In genomic region chr3:177150218-177150916, GRCh38 we compare ENCODE assay signal across 9 cellular contexts. TPM values are rescaled to one million over a fixed set of nuclear protein-coding genes. Genes with fewer than 3 reads are reported as not detected.
DNase-seq lines count a peak whose midpoint lies in the region; ATAC-seq and TF ChIP-seq lines count a peak whose summit lies in the region.
"Had no signal": no experiment of that assay in that cellular context is flagged by ENCODE, and none has a peak within 500 bp of the region (broad histone marks: within the 10 kb centered on the region; RNA-seq: fewer than 3 reads in every experiment).

No MANE protein-coding gene starts in this region.

- H3K27ac ChIP-seq in BLaER1 treated with 17β-estradiol and CSF1 and Interleukin-3, amounts not matched to agents 10 nM and 100 nM, result 0 out of 22 replicates have a peak overlapping the region, but pooled peaks of 1 of the 11 experiments have one; percentile 8
- peak overlapping the region; percentile 17; the same call in 1 of the 2 replicates for H3K27ac ChIP-seq in VCaP

- intact Hi-C loops in CD14-positive monocyte (cut with micrococcal nuclease), result no loop called here
- intact Hi-C loops in lower leg skin (cut with DNase I; ENCODE audit: low total_unique reads), result no loop called here

- no peak overlapping the region for H3K4me3 Mint-ChIP-seq in CD14-positive monocyte

- 40 to 45% methylated on average over 3 of the region's 3 CpGs for WGBS in lower leg skin, 2 donors

- H3K4me3 ChIP-seq in BLaER1 treated with 17β-estradiol and CSF1 and Interleukin-3, amounts not matched to agents 10 nM and 100 nM, result no peak overlapping the region
- no peak overlapping the region for H3K4me3 ChIP-seq in lower leg skin (ENCODE audit: low read depth, poor library complexity, severe bottlenecking)

- peak overlapping the region in 1 of 11 experiments; percentile 31; a peak in 1 of 22 replicates for H3K9ac ChIP-seq in BLaER1 treated with 17β-estradiol and CSF1 and Interleukin-3, amounts not matched to agents 10 nM and 100 nM

- H3K4me2 ChIP-seq in BLaER1 treated with 17β-estradiol and CSF1 and Interleukin-3, amounts not matched to agents 10 nM and 100 nM, result peak overlapping the region in 10 of 11 experiments; percentile 1 to 56 (median 15); a peak in 13 of 22 replicates

- peaks cover 0 to 6% (median 0%) of the 10 kb centered on the region in 11 experiments; a peak in 2 of 22 replicates for H3K9me3 ChIP-seq in BLaER1 treated with 17β-estradiol and CSF1 and Interleukin-3, amounts not matched to agents 10 nM and 100 nM (replicated peaks in 1 of 11)

- peaks cover 3 to 7% of the 10 kb centered on the region in 2 donors for H3K36me3 Mint-ChIP-seq in CD14-positive monocyte

- H3K36me3 ChIP-seq in BLaER1 treated with 17β-estradiol and CSF1 and Interleukin-3, amounts not matched to agents 10 nM and 100 nM, result peaks cover 24 to 65% (median 46%) of the 10 kb centered on the region in 11 experiments; a peak in 19 of 22 replicates

- no peaks in the 10 kb centered on the region for H3K27me3 Mint-ChIP-seq in CD14-positive monocyte (ENCODE audit: low read depth in 3 of 3)

- H3K27me3 ChIP-seq in BLaER1 treated with 17β-estradiol and CSF1 and Interleukin-3, amounts not matched to agents 10 nM and 100 nM, result no peaks in the 10 kb centered on the region

- no peak for TF ChIP-seq POLR2A in lower leg skin (IDR thresholded peaks at IDR 0.05)

- ATAC-seq in HG02571 (IDR thresholded peaks at IDR 0.05; ENCODE audit: unreplicated experiment) (peak; percentile 21), left lobe of liver (peak; percentile 86)

- peaks cover 0 to 2% (median 0%) of the 10 kb centered on the region in 7 donors for H3K9me3 Mint-ChIP-seq in CD14-positive monocyte

- H3K4me1 ChIP-seq in BLaER1 treated with 17β-estradiol and CSF1 and Interleukin-3, amounts not matched to agents 10 nM and 100 nM, result peaks cover 55 to 81% (median 74%) of the 10 kb centered on the region in 10 experiments

- peak overlapping the region in 2 of 7 donors; percentile 7 to 59 for H3K27ac Mint-ChIP-seq in CD14-positive monocyte

- DNase-seq in left lobe of liver (ENCODE audit: low spot score), result no peak
- DNase-seq in CD14-positive monocyte (ENCODE audit: low spot score), result no peak
- no peak for DNase-seq in NCI-H82 treated with DMSO at 0.1 percent for 48 hours (lab: John Stamatoyannopoulos, UW; ENCODE audit: unreplicated experiment)
- no peak for DNase-seq in lower leg skin (ENCODE audit: low spot score in 2 of 2)
- no peak for DNase-seq in NOMO-1 (lab: John Stamatoyannopoulos, UW; ENCODE audit: unreplicated experiment in 2 of 2)
- DNase-seq: foreskin melanocyte had no signal

- peaks cover 26% of the 10 kb centered on the region for H3K4me1 Mint-ChIP-seq in CD14-positive monocyte

- TF ChIP-seq CTCF in VCaP (conservative IDR thresholded peaks at IDR 0.05) (no peak), CD14-positive monocyte (IDR thresholded peaks at IDR 0.05) (no peak), lower leg skin (IDR thresholded peaks at IDR 0.05) (no peak)

- H4K20me1 ChIP-seq in BLaER1 treated with 17β-estradiol and CSF1 and Interleukin-3, amounts not matched to agents 10 nM and 100 nM, result peaks cover 84 to 100% (median 100%) of the 10 kb centered on the region in 11 experiments

RNA-seq across cellular contexts. Expression of gene TBL1XR1, which starts 46.9 kb away (rescaled TPM):
- total RNA-seq in left lobe of liver (57.1 TPM), lower leg skin (10 to 100 TPM; 51.6 to 91.1 (median 66.0) TPM)
- 10 to 100 TPM; 10.2 to 20.4 TPM for polyA plus RNA-seq in CD14-positive monocyte
